In the genomic region with DNA sequence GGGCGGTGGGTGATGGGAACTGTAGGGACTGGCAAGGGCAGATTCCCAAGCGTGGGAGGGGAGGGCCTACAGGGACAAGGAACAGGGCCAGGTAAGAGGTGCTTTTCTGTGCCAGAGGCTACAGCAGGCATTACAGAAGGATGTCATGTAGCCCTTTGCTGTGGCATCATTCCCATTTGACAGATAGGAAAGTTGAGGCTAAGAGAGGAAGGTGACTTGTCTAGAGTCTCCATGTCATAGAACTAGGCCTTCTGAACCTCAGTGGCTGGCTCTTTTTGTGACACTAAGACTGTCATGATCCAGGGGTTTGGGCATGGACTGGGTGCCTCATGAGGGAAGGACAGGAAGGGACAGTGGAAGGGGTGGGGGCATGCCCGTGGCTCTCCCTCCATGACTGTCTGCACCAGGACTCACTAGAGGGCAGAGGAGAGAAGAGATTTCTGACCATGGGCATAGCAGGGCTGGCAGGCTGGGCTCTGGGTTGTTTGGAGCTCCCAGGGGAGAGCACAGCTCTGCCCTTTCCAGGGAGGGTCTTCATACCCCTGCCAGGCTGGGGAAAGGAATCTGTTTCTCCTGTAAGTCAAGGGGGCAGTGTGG, we compare ENCODE assay signal across 1 cellular context.
TF ChIP-seq lines count a peak whose summit lies in the region.

No MANE protein-coding gene starts in this region.

TF ChIP-seq in K562, 482 proteins besides CTCF, POLR2A, EP300 and RAD21:
- TF ChIP-seq MXI1 (IDR thresholded peaks at IDR 0.05; ENCODE audit: low read depth, low read length) (no peak), TAL1 (IDR thresholded peaks at IDR 0.05) (no peak), KDM1A (IDR thresholded peaks at IDR 0.05) (peak in 1 of 2 experiments; percentile 38; a peak in 1 of 4 replicates), ADNP (tag; IDR thresholded peaks at IDR 0.05) (0 out of 2 replicates have a peak, but pooled peaks have one; percentile 16), SMAD1 (IDR thresholded peaks at IDR 0.05; ENCODE audit: low read depth, low read length, partially characterized antibody) (no peak), THRAP3 (IDR thresholded peaks at IDR 0.05; ENCODE audit: borderline replicate concordance) (no peak), FOXA1 (IDR thresholded peaks at IDR 0.05; ENCODE audit: borderline replicate concordance) (no peak), FOXJ2 (tag; IDR thresholded peaks at IDR 0.05) (no peak), RBM15 (IDR thresholded peaks at IDR 0.05; ENCODE audit: insufficient read depth, low read length) (no peak), SIN3A (IDR thresholded peaks at IDR 0.05; ENCODE audit: borderline replicate concordance in 2 of 2, control insufficient read depth in 1 of 2, low read depth in 2 of 2, low read length in 2 of 2) (no peak), BCOR (IDR thresholded peaks at IDR 0.05) (peak; percentile 69)
- TF ChIP-seq, protein P1, sequence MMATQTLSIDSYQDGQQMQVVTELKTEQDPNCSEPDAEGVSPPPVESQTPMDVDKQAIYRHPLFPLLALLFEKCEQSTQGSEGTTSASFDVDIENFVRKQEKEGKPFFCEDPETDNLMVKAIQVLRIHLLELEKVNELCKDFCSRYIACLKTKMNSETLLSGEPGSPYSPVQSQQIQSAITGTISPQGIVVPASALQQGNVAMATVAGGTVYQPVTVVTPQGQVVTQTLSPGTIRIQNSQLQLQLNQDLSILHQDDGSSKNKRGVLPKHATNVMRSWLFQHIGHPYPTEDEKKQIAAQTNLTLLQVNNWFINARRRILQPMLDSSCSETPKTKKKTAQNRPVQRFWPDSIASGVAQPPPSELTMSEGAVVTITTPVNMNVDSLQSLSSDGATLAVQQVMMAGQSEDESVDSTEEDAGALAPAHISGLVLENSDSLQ (IDR thresholded peaks at IDR 0.05), result no peak
- TF ChIP-seq, protein P2, sequence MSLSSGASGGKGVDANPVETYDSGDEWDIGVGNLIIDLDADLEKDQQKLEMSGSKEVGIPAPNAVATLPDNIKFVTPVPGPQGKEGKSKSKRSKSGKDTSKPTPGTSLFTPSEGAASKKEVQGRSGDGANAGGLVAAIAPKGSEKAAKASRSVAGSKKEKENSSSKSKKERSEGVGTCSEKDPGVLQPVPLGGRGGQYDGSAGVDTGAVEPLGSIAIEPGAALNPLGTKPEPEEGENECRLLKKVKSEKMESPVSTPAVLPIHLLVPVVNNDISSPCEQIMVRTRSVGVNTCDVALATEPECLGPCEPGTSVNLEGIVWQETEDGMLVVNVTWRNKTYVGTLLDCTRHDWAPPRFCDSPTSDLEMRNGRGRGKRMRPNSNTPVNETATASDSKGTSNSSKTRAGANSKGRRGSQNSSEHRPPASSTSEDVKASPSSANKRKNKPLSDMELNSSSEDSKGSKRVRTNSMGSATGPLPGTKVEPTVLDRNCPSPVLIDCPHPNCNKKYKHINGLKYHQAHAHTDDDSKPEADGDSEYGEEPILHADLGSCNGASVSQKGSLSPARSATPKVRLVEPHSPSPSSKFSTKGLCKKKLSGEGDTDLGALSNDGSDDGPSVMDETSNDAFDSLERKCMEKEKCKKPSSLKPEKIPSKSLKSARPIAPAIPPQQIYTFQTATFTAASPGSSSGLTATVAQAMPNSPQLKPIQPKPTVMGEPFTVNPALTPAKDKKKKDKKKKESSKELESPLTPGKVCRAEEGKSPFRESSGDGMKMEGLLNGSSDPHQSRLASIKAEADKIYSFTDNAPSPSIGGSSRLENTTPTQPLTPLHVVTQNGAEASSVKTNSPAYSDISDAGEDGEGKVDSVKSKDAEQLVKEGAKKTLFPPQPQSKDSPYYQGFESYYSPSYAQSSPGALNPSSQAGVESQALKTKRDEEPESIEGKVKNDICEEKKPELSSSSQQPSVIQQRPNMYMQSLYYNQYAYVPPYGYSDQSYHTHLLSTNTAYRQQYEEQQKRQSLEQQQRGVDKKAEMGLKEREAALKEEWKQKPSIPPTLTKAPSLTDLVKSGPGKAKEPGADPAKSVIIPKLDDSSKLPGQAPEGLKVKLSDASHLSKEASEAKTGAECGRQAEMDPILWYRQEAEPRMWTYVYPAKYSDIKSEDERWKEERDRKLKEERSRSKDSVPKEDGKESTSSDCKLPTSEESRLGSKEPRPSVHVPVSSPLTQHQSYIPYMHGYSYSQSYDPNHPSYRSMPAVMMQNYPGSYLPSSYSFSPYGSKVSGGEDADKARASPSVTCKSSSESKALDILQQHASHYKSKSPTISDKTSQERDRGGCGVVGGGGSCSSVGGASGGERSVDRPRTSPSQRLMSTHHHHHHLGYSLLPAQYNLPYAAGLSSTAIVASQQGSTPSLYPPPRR (CRISPR knock-in tag; IDR thresholded peaks at IDR 0.05; ENCODE audit: borderline replicate concordance), result no peak
- TF ChIP-seq, protein P3, sequence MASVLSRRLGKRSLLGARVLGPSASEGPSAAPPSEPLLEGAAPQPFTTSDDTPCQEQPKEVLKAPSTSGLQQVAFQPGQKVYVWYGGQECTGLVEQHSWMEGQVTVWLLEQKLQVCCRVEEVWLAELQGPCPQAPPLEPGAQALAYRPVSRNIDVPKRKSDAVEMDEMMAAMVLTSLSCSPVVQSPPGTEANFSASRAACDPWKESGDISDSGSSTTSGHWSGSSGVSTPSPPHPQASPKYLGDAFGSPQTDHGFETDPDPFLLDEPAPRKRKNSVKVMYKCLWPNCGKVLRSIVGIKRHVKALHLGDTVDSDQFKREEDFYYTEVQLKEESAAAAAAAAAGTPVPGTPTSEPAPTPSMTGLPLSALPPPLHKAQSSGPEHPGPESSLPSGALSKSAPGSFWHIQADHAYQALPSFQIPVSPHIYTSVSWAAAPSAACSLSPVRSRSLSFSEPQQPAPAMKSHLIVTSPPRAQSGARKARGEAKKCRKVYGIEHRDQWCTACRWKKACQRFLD (CRISPR knock-in tag; IDR thresholded peaks at IDR 0.05), result no peak
- TF ChIP-seq, protein P4, sequence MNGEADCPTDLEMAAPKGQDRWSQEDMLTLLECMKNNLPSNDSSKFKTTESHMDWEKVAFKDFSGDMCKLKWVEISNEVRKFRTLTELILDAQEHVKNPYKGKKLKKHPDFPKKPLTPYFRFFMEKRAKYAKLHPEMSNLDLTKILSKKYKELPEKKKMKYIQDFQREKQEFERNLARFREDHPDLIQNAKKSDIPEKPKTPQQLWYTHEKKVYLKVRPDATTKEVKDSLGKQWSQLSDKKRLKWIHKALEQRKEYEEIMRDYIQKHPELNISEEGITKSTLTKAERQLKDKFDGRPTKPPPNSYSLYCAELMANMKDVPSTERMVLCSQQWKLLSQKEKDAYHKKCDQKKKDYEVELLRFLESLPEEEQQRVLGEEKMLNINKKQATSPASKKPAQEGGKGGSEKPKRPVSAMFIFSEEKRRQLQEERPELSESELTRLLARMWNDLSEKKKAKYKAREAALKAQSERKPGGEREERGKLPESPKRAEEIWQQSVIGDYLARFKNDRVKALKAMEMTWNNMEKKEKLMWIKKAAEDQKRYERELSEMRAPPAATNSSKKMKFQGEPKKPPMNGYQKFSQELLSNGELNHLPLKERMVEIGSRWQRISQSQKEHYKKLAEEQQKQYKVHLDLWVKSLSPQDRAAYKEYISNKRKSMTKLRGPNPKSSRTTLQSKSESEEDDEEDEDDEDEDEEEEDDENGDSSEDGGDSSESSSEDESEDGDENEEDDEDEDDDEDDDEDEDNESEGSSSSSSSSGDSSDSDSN (IDR thresholded peaks at IDR 0.05; ENCODE audit: borderline replicate concordance in 1 of 2, low read depth in 2 of 2, low read length in 2 of 2), result no peak
- TF ChIP-seq, protein P5, sequence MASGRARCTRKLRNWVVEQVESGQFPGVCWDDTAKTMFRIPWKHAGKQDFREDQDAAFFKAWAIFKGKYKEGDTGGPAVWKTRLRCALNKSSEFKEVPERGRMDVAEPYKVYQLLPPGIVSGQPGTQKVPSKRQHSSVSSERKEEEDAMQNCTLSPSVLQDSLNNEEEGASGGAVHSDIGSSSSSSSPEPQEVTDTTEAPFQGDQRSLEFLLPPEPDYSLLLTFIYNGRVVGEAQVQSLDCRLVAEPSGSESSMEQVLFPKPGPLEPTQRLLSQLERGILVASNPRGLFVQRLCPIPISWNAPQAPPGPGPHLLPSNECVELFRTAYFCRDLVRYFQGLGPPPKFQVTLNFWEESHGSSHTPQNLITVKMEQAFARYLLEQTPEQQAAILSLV (tag; IDR thresholded peaks at IDR 0.05), result no peak
- TF ChIP-seq, protein P6, sequence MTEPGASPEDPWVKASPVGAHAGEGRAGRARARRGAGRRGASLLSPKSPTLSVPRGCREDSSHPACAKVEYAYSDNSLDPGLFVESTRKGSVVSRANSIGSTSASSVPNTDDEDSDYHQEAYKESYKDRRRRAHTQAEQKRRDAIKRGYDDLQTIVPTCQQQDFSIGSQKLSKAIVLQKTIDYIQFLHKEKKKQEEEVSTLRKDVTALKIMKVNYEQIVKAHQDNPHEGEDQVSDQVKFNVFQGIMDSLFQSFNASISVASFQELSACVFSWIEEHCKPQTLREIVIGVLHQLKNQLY (CRISPR knock-in tag; conservative IDR thresholded peaks at IDR 0.05), result no peak
